ENCODE assay signal across 6 cellular contexts in the genomic region with DNA sequence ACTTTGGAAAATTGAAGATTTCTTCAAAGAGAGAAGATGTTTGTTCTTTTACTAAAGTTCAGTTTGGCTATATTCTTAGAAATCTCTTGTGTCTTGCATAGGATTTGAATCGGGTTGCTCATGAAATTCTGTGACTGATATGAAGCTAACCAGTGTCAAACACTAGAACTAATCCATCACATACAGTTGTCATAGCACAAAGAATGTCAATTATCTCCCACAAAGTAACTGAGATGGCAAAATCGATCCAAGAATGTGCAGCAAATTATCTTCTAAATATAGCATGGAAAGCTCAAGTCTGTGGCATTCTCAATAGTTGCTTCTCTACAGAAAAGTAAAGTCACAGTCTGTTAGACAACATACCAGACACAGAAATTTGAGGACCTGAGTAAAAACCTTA.
"Had no signal": no experiment of that assay in that cellular context is flagged by ENCODE, and none has a peak within 500 bp of the region (broad histone marks: within the 10 kb centered on the region; RNA-seq: fewer than 3 reads in every experiment).

No MANE protein-coding gene starts in this region.

- H3K4me3 ChIP-seq: GM23338, K562 had no signal

- H3K4me2 ChIP-seq: GM23338 had no signal

- DNase-seq: H9, HCEC 1CT, IMR-90, KG1 had no signal

- H3K4me3 Mint-ChIP-seq: GM23338, H9 had no signal

- ATAC-seq: GM23338, K562 had no signal

- H3K27ac Mint-ChIP-seq: GM23338, H9 had no signal

- H2AFZ ChIP-seq: GM23338 had no signal
